Comparison of ENCODE assay signal across 16 cellular contexts in the genomic region with DNA sequence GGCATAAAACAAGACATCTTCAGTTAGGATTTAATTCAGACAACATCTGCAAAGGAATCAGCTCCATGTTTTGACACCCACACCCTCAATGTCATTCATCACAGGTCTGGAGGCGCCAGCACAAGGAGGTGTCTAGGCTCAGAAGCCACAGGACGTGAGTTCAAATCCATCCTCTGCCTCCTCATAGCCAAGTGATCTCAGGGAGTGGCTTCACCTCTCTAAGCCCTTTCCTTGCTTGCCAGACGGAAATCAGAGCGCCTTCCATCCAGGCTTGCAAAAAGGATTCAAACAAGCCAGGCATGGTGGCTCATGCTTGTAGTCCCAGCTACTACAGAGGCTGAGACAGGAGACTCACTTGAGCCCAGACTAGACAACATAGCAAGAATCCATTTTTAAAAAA.
DNase-seq lines count a peak whose midpoint lies in the region; FAIRE-seq and TF ChIP-seq lines count a peak whose summit lies in the region.
"Had no signal": no experiment of that assay in that cellular context is flagged by ENCODE, and none has a peak within 500 bp of the region (broad histone marks: within the 10 kb centered on the region; RNA-seq: fewer than 3 reads in every experiment).

No MANE protein-coding gene starts in this region.

- H3K27ac ChIP-seq in left ventricle myocardium inferior (replicated peaks) (no peak overlapping the region), sigmoid colon (no peak overlapping the region)
- H3K27ac ChIP-seq: BLaER1 treated with 17β-estradiol and CSF1 and Interleukin-3, amounts not matched to agents 10 nM and 100 nM; GM23248 had no signal

- TF ChIP-seq POLR2A in sigmoid colon (IDR thresholded peaks at IDR 0.05) = no peak
- no peak for TF ChIP-seq POLR2A in GM12891 (IDR thresholded peaks at IDR 0.05; ENCODE audit: low read depth, low read length)

- 83 to 91% methylated on average over 4 of the region's 4 CpGs for WGBS in sigmoid colon, 2 donors

- DNase-seq in cardiac septum (ENCODE audit: low spot score) = peak; percentile 36
- DNase-seq in left ventricle myocardium inferior = no peak
- DNase-seq in mesenteric fat pad (ENCODE audit: low spot score) = peak; percentile 26
- DNase-seq in sigmoid colon = peak; percentile 26
- DNase-seq in DMS153 (lab: John Stamatoyannopoulos, UW) = no peak
- no peak for DNase-seq in GM12891 (ENCODE audit: insufficient read length, low spot score)
- DNase-seq: CD8-positive, alpha-beta memory T cell; COR-L47; DMS 273 treated with DMSO at 0.1 percent for 48 hours; GM23248 had no signal

- H3K4me3 ChIP-seq in left ventricle myocardium inferior (no peak overlapping the region), sigmoid colon (no peak overlapping the region)
- H3K4me3 ChIP-seq: BLaER1 treated with 17β-estradiol and CSF1 and Interleukin-3, amounts not matched to agents 10 nM and 100 nM; GM23248; HAP-1 had no signal

- H3K9me3 ChIP-seq in left ventricle myocardium inferior (replicated peaks) = peaks cover 5% of the 10 kb centered on the region
- peaks cover 0 to 3% (median 0%) of the 10 kb centered on the region in 4 donors for H3K9me3 ChIP-seq in sigmoid colon
- H3K9me3 ChIP-seq: BLaER1 treated with 17β-estradiol and CSF1 and Interleukin-3, amounts not matched to agents 10 nM and 100 nM; HAP-1 had no signal

- TF ChIP-seq CTCF in left ventricle myocardium inferior (IDR thresholded peaks at IDR 0.05; ENCODE audit: borderline replicate concordance) (no peak), sigmoid colon (IDR thresholded peaks at IDR 0.05) (no peak)

- no peak for FAIRE-seq in GM12891 (lab: Jason Lieb, UNC)
- FAIRE-seq: G401.6, GM12892, GM18507, HepG2 had no signal

- no peak for TF ChIP-seq EP300 in sigmoid colon (IDR thresholded peaks at IDR 0.05)

- H3K36me3 ChIP-seq in left ventricle myocardium inferior = no peaks in the 10 kb centered on the region
- no peaks in the 10 kb centered on the region for H3K36me3 ChIP-seq in sigmoid colon
- H3K36me3 ChIP-seq: BLaER1 treated with 17β-estradiol and CSF1 and Interleukin-3, amounts not matched to agents 10 nM and 100 nM; HAP-1 had no signal

- H3K27me3 ChIP-seq in left ventricle myocardium inferior (ENCODE audit: low read depth) (peaks cover 24% of the 10 kb centered on the region), sigmoid colon (no peaks in the 10 kb centered on the region)
- H3K27me3 ChIP-seq: BLaER1 treated with 17β-estradiol and CSF1 and Interleukin-3, amounts not matched to agents 10 nM and 100 nM had no signal

- intact Hi-C loops in cardiac septum (cut with DNase I) = loop anchor here (10.0 kb wide), 1 partner anchor 334 kb away; no protein-coding TSS in a partner anchor
- intact Hi-C loops in left ventricle myocardium inferior (cut with micrococcal nuclease) = loop anchor here (10.0 kb wide), 1 partner anchor 96 kb away; no protein-coding TSS in a partner anchor
- intact Hi-C loops in sigmoid colon (cut with DNase I) = no loop called here

- peaks cover 18% of the 10 kb centered on the region for H3K4me1 ChIP-seq in left ventricle myocardium inferior
- no peaks in the 10 kb centered on the region for H3K4me1 ChIP-seq in sigmoid colon
- H3K4me1 ChIP-seq: BLaER1 treated with 17β-estradiol and CSF1 and Interleukin-3, amounts not matched to agents 10 nM and 100 nM; HAP-1 had no signal

TF ChIP-seq in GM12891, 5 proteins besides CTCF, POLR2A, EP300 and RAD21:
- no peak for TF ChIP-seq SPI1 (IDR thresholded peaks at IDR 0.05; ENCODE audit: low read depth, low read length)
TF ChIP-seq in GM12891: peak in this region for 0.

Comparison
In these comparisons a context has a peak if more than half of its experiments do, and no peak if none do; other contexts are left out.
1. DNase-seq: peak in cardiac septum (single experiment), mesenteric fat pad (single experiment) and sigmoid colon (single experiment); none in left ventricle myocardium inferior (single experiment), DMS153 (single experiment) and GM12891 (single experiment).